ENCODE assay signal across 19 cellular contexts in the genomic region with DNA sequence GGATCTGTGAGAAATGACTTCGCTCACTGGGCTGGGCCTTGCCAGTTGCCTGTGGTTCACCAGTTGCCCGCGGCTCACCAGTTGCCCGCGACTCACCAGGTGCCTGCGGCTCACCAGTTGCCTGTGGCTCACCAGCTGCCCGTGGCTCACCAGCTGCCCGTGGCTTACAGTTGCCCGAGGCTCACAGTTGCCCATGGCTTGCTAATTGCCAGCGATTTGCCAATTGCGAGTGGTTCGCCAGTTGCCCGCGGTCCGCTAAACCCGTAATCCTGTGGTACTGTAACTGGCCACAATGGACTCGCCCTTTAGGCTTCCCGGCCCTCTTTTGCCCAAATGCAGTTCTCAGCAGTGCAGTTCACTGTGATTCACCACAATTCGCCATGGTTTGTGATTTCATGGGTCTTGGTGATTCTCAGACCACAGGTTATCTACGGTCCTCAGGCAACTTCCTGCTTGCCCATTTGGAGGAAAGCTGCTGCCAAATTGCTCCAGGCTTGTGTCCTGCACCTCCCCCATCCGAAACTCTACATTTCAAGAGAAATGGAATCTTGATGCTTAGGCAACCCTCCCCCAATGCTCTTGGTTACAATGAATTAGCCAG. TPM values are rescaled to one million over a fixed set of nuclear protein-coding genes. Genes with fewer than 3 reads are reported as not detected.
DNase-seq lines count a peak whose midpoint lies in the region; ATAC-seq and TF ChIP-seq lines count a peak whose summit lies in the region.
"Had no signal": no experiment of that assay in that cellular context is flagged by ENCODE, and none has a peak within 500 bp of the region (broad histone marks: within the 10 kb centered on the region; RNA-seq: fewer than 3 reads in every experiment).

No MANE protein-coding gene starts in this region.

- TF ChIP-seq RAD21 in HCT116 (IDR thresholded peaks at IDR 0.05; ENCODE audit: low read depth): no peak

- POLR2A ChIA-PET in HCT116 (lab: Charles Lee): no interaction called here

- no peaks in the 10 kb centered on the region for H3K27me3 ChIP-seq in BLaER1
- H3K27me3 ChIP-seq in HCT116 (ENCODE audit: insufficient read depth, low read length): no peaks in the 10 kb centered on the region
- H3K27me3 ChIP-seq in foreskin keratinocyte: peaks cover 3% of the 10 kb centered on the region

- peaks cover 81% of the 10 kb centered on the region for H3K9me3 ChIP-seq in BLaER1
- H3K9me3 ChIP-seq in HCT116 (ENCODE audit: control insufficient read depth in 1 of 2, insufficient read depth in 1 of 2, low read depth in 1 of 2, low read length in 2 of 2): peaks cover 36 to 43% of the 10 kb centered on the region in 2 experiments; a peak in 3 of 4 replicates

- H4K20me1 ChIP-seq in BLaER1 (no peaks in the 10 kb centered on the region), HCT116 (ENCODE audit: insufficient read depth) (no peaks in the 10 kb centered on the region)

- peaks cover 18% of the 10 kb centered on the region for H3K4me1 ChIP-seq in BLaER1
- no peaks in the 10 kb centered on the region for H3K4me1 ChIP-seq in HCT116 (ENCODE audit: control insufficient read depth in 1 of 2, insufficient read depth in 2 of 2, low read length in 2 of 2)
- H3K4me1 ChIP-seq in foreskin keratinocyte: no peaks in the 10 kb centered on the region
- H3K4me1 ChIP-seq: stomach had no signal

- DNase-seq in HCT116 (ENCODE audit: low read depth, low spot score) (no peak), RPMI8226 (peak; percentile 88), foreskin keratinocyte (peak in 1 of 2 donors; percentile 8), GM20000 (ENCODE audit: low spot score) (no peak), DMS53 (lab: John Stamatoyannopoulos, UW) (no peak)
- DNase-seq: activated CD4-positive, alpha-beta T cell treated with anti-CD3 and anti-CD28 coated beads for 48 hours; activated gamma-delta T cell; anterior cingulate cortex; CD4-positive, alpha-beta memory T cell; hypothalamus; NCI-H1694 treated with DMSO at 0.1 percent for 48 hours; NCI-H446; occipital lobe; stomach had no signal

- H2AFZ ChIP-seq in HCT116 (ENCODE audit: low read depth, low read length, poor library complexity, severe bottlenecking): no peak overlapping the region

- intact Hi-C loops in HCT116 (cut with micrococcal nuclease): no loop called here

- TF ChIP-seq CTCF in HCT116 (IDR thresholded peaks at IDR 0.05 in 2 of 3, conservative IDR thresholded peaks at IDR 0.05 in 1 of 3; ENCODE audit: borderline replicate concordance in 1 of 3, insufficient read depth in 1 of 3, low read depth in 2 of 3, low read length in 2 of 3) (no peak), foreskin keratinocyte (conservative IDR thresholded peaks at IDR 0.05) (no peak), GM20000 (IDR thresholded peaks at IDR 0.05; ENCODE audit: extremely low read depth, missing control alignments) (no peak)

- BruUV-seq in HCT116 (replicated peaks; lab: Mats Ljungman, UMichigan): no TSS peak

- no peak overlapping the region for H3K4me2 ChIP-seq in BLaER1
- H3K4me2 ChIP-seq in HCT116 (ENCODE audit: low read length): no peak overlapping the region

- RAD21 ChIA-PET in HCT116 (lab: Charles Lee; ENCODE audit: low non-redundant PET in 1 of 2, low total read pairs in 2 of 2, uncharacterized antibody in 2 of 2, unreplicated experiment in 2 of 2): no interaction called here

- peak overlapping the region; percentile 26; the same call in 1 of the 2 replicates for H3K4me3 ChIP-seq in BLaER1
- H3K4me3 ChIP-seq in HCT116 (replicated peaks in 1 of 2; ENCODE audit: low read depth in 1 of 2, low read length in 2 of 2): no peak overlapping the region
- H3K4me3 ChIP-seq: stomach had no signal

- ATAC-seq in HCT116: no peak
- ATAC-seq in foreskin keratinocyte: peak; percentile 42
- no peak for ATAC-seq in HG03571 (IDR thresholded peaks at IDR 0.05; ENCODE audit: unreplicated experiment)
- no peak for ATAC-seq in GM21526 (IDR thresholded peaks at IDR 0.05; ENCODE audit: low FRiP score, unreplicated experiment)
- ATAC-seq: sciatic nerve had no signal

- CTCF ChIA-PET in HCT116 (lab: Charles Lee): no interaction called here

- no peaks in the 10 kb centered on the region for H3K36me3 ChIP-seq in BLaER1
- H3K36me3 ChIP-seq in HCT116 (ENCODE audit: control insufficient read depth in 1 of 2, insufficient read depth in 2 of 2, low read length in 2 of 2): no peaks in the 10 kb centered on the region
- H3K36me3 ChIP-seq: stomach had no signal

- H3K9me2 ChIP-seq in HCT116 (ENCODE audit: insufficient read depth): no peaks in the 10 kb centered on the region

- H3K27ac ChIP-seq in BLaER1 (no peak overlapping the region), HCT116 (ENCODE audit: low read depth, low read length) (no peak overlapping the region), foreskin keratinocyte (no peak overlapping the region)
- H3K27ac ChIP-seq: stomach had no signal

- H3K9ac ChIP-seq in BLaER1: no peak overlapping the region
- H3K9ac ChIP-seq in HCT116 (ENCODE audit: low read length): no peak overlapping the region

- no peaks in the 10 kb centered on the region for H3K79me2 ChIP-seq in HCT116 (ENCODE audit: insufficient read depth, low read length)

- no peak for TF ChIP-seq POLR2A in HCT116 (IDR thresholded peaks at IDR 0.05; ENCODE audit: borderline replicate concordance, extremely low read depth, insufficient read depth, insufficient read length)

TF ChIP-seq in HCT116, 20 proteins besides CTCF, POLR2A, EP300 and RAD21:
- TF ChIP-seq ZFX (IDR thresholded peaks at IDR 0.05): no peak
- TF ChIP-seq CBX3 (IDR thresholded peaks at IDR 0.05; ENCODE audit: low read depth): 0 out of 2 replicates have a peak, but pooled peaks have one; percentile 47

RNA-seq across cellular contexts. Expression of gene MEG3, which starts 15.0 kb away (rescaled TPM):
- total RNA-seq in HCT116 (2021; ENCODE audit: unreplicated experiment) (2.5 TPM), foreskin keratinocyte (5.3 and 7.8 TPM in 2 replicates)
- not detected in 2 replicates for polyA plus RNA-seq in HCT116 (2012)
- polyA plus RNA-seq in foreskin keratinocyte: 7.7 and 10.4 TPM in 2 replicates
- total RNA-seq: CD4-positive, alpha-beta memory T cell; chondrocyte had no signal
- polyA plus RNA-seq: CD4-positive, alpha-beta memory T cell had no signal
